Comparison of ENCODE assay signal across 10 cellular contexts in the genomic region with DNA sequence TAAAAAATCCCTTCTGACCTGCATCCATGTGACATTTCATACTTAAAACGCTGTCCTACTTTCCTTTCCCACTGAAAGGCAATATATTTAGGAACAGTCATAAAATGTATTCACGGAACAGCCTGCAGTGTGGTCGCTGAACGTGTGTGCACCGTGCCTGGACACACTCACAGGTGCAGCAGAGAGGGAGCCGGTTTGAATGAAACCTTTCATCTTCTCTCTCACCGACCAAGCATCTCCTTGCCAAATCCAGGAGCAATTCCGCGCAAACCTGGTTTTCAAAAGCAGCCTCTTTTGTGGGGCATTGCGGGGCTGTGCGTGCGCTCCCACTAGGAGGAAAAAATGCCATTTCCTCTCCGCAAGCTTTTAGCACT. TPM values are rescaled to one million over a fixed set of nuclear protein-coding genes. Genes with fewer than 3 reads are reported as not detected.
DNase-seq lines count a peak whose midpoint lies in the region; ATAC-seq and TF ChIP-seq lines count a peak whose summit lies in the region.
"Had no signal": no experiment of that assay in that cellular context is flagged by ENCODE, and none has a peak within 500 bp of the region (broad histone marks: within the 10 kb centered on the region; RNA-seq: fewer than 3 reads in every experiment).

No MANE protein-coding gene starts in this region.

- TF ChIP-seq CTCF in breast epithelium (IDR thresholded peaks at IDR 0.05) (no peak), kidney epithelial cell (IDR thresholded peaks at IDR 0.05; ENCODE audit: insufficient read depth, low read length, poor library complexity, severe bottlenecking) (no peak), GM13977 (IDR thresholded peaks at IDR 0.05; ENCODE audit: extremely low read depth, insufficient read depth, missing control alignments) (no peak)

- in situ Hi-C loops in GM13977 (cut with MboI; ENCODE audit: low pct_unique_long_range_greater_than_20kb, low sequenced_read_pairs, unreplicated experiment): no loop called here

- H3K4me3 ChIP-seq in breast epithelium (peak overlapping the region; percentile 59 to 89 (median 61)), kidney epithelial cell (ENCODE audit: low read depth, low read length) (peak overlapping the region; percentile 34), subcutaneous abdominal adipose tissue (ENCODE audit: low read depth in 1 of 5, low read length in 5 of 5) (peak overlapping the region; percentile 48 to 73 (median 64))

- peak overlapping the region in 1 of 5 donors; percentile 18 for H3K9ac ChIP-seq in subcutaneous abdominal adipose tissue (ENCODE audit: low read length in 5 of 5)

- H3K27me3 ChIP-seq in breast epithelium: no peaks in the 10 kb centered on the region
- peaks cover 9% of the 10 kb centered on the region for H3K27me3 ChIP-seq in kidney epithelial cell (ENCODE audit: control insufficient read depth, insufficient read depth, low read length)
- peaks cover 0 to 20% (median 9%) of the 10 kb centered on the region in 5 donors for H3K27me3 ChIP-seq in subcutaneous abdominal adipose tissue (ENCODE audit: control insufficient read depth in 5 of 5, insufficient read depth in 4 of 5, low read length in 5 of 5)

- no peaks in the 10 kb centered on the region for H3K36me3 ChIP-seq in breast epithelium
- no peaks in the 10 kb centered on the region for H3K36me3 ChIP-seq in kidney epithelial cell (ENCODE audit: control insufficient read depth, insufficient read depth, low read length)
- no peaks in the 10 kb centered on the region for H3K36me3 ChIP-seq in subcutaneous abdominal adipose tissue (ENCODE audit: control insufficient read depth in 5 of 5, insufficient read depth in 5 of 5, low read length in 5 of 5)

- peak overlapping the region in 1 of 2 donors; percentile 88 for H3K27ac ChIP-seq in breast epithelium
- H3K27ac ChIP-seq in subcutaneous abdominal adipose tissue (ENCODE audit: low read depth, low read length): no peak overlapping the region

- DNase-seq in NCI-H1092 treated with DMSO at 0.1 percent for 48 hours (lab: John Stamatoyannopoulos, UW) (peak; percentile 32), NCI-H1092 (lab: John Stamatoyannopoulos, UW) (no peak), breast epithelium (ENCODE audit: low spot score in 2 of 2) (no peak), kidney epithelial cell (ENCODE audit: low read depth) (no peak), GM13977 (ENCODE audit: low spot score) (no peak)
- DNase-seq in stimulated activated CD4-positive, alpha-beta T cell treated with anti-CD3 and anti-CD28 coated beads, Interleukin-4, amount 100 ng/mL, for 4 hours: no peak
- DNase-seq: effector CD4-positive, alpha-beta T cell had no signal

- intact Hi-C loops in breast epithelium (cut with DNase I; ENCODE audit: low total_unique reads): no loop called here

- H3K9me3 ChIP-seq in breast epithelium (no peaks in the 10 kb centered on the region), subcutaneous abdominal adipose tissue (ENCODE audit: control insufficient read depth in 5 of 5, low read length in 5 of 5) (peaks cover 0 to 2% (median 0%) of the 10 kb centered on the region in 5 donors)

- H3K4me1 ChIP-seq in breast epithelium: peaks cover 0 to 6% of the 10 kb centered on the region in 2 donors
- peaks cover 0 to 17% (median 11%) of the 10 kb centered on the region in 5 donors for H3K4me1 ChIP-seq in subcutaneous abdominal adipose tissue (ENCODE audit: control insufficient read depth in 5 of 5, insufficient read depth in 5 of 5, low read length in 5 of 5)

- no peak for TF ChIP-seq POLR2A in breast epithelium (IDR thresholded peaks at IDR 0.05)

- ATAC-seq in HG03378 (IDR thresholded peaks at IDR 0.05; ENCODE audit: unreplicated experiment): no peak

RNA-seq across cellular contexts. Expression of a gene that starts 1.0 kb away (rescaled TPM):
- total RNA-seq in breast epithelium: 100 to 1,000 TPM in 1 of 3 donors, 10 to 100 TPM in 2; 21.2 to 158 (median 28.2) TPM
- 2.9 and 3.4 TPM in 2 replicates for total RNA-seq in kidney epithelial cell
- total RNA-seq: T-helper 1 cell treated with Interleukin-12 subunit alpha and Interleukin-12 subunit beta and Interleukin-4 antibody, amounts not matched to agents 30 ng/mL and 1 ng/mL, for 36 hours had no signal
